10 cellular contexts compared by ENCODE assay signal in genomic region chr2:36486546-36487044, GRCh38.
DNase-seq lines count a peak whose midpoint lies in the region; ATAC-seq, FAIRE-seq and TF ChIP-seq lines count a peak whose summit lies in the region.
"Had no signal": no experiment of that assay in that cellular context is flagged by ENCODE, and none has a peak within 500 bp of the region (broad histone marks: within the 10 kb centered on the region; RNA-seq: fewer than 3 reads in every experiment).

No MANE protein-coding gene starts in this region.

- ATAC-seq in stimulated activated naive CD8-positive, alpha-beta T cell treated with anti-CD3 and anti-CD28 coated beads, Interleukin-15, Interleukin-2, amounts not matched to agents 100 U/mL and 50 U/mL, for 24 hours: no peak
- ATAC-seq: GM12878 had no signal

- FAIRE-seq in keratinocyte (lab: Jason Lieb, UNC): no peak
- FAIRE-seq: GM12878 had no signal

- H4K20me1 ChIP-seq in keratinocyte (ENCODE audit: control insufficient read depth, extremely low read depth, insufficient read depth, low read length): no peaks in the 10 kb centered on the region

- no peak overlapping the region for H3K4me3 ChIP-seq in cardiac fibroblast (replicated peaks in 1 of 2; ENCODE audit: low read depth in 2 of 2, low read length in 2 of 2)
- peak overlapping the region in 1 of 3 experiments; percentile 11 for H3K4me3 ChIP-seq in keratinocyte (ENCODE audit: control insufficient read depth in 2 of 3, extremely low read depth in 1 of 3, insufficient read depth in 2 of 3, low read depth in 1 of 3, low read length in 3 of 3)
- H3K4me3 ChIP-seq in subcutaneous abdominal adipose tissue (ENCODE audit: low read depth in 1 of 5, low read length in 5 of 5): no peak overlapping the region
- H3K4me3 ChIP-seq in colonic mucosa: no peak overlapping the region
- H3K4me3 ChIP-seq: GM12878 had no signal

- H3K27ac ChIP-seq in keratinocyte (ENCODE audit: control insufficient read depth, insufficient read depth, low read length): no peak overlapping the region
- H3K27ac ChIP-seq in subcutaneous abdominal adipose tissue (ENCODE audit: low read depth, low read length): peak overlapping the region; percentile 80
- no peak overlapping the region for H3K27ac ChIP-seq in colonic mucosa

- no peak for TF ChIP-seq CTCF in cardiac fibroblast (IDR thresholded peaks at IDR 0.05; ENCODE audit: low read depth, low read length)
- no peak for TF ChIP-seq CTCF in keratinocyte (optimal IDR thresholded peaks at IDR 0.05 in 1 of 3, IDR thresholded peaks at IDR 0.05 in 1 of 3, conservative IDR thresholded peaks at IDR 0.05 in 1 of 3; ENCODE audit: extremely low read depth in 1 of 3, insufficient read depth in 2 of 3, low read length in 3 of 3)
- TF ChIP-seq CTCF in colonic mucosa (IDR thresholded peaks at IDR 0.05): no peak

- H3K27me3 ChIP-seq in keratinocyte (ENCODE audit: control insufficient read depth, extremely low read depth, insufficient read depth, low read length): no peaks in the 10 kb centered on the region
- no peaks in the 10 kb centered on the region for H3K27me3 ChIP-seq in subcutaneous abdominal adipose tissue (ENCODE audit: control insufficient read depth in 5 of 5, insufficient read depth in 4 of 5, low read length in 5 of 5)
- H3K27me3 ChIP-seq in colonic mucosa: no peaks in the 10 kb centered on the region

- H3K9ac ChIP-seq in keratinocyte (ENCODE audit: control insufficient read depth, extremely low read depth, insufficient read depth, low read length) (no peak overlapping the region), subcutaneous abdominal adipose tissue (ENCODE audit: low read length in 5 of 5) (peak overlapping the region in 2 of 5 donors; percentile 23 to 49), colonic mucosa (ENCODE audit: low read depth in 2 of 2, low read length in 2 of 2) (no peak overlapping the region)

- peaks cover 37% of the 10 kb centered on the region for H3K79me2 ChIP-seq in keratinocyte (ENCODE audit: control insufficient read depth, insufficient read depth, low read length)

- DNase-seq in HS-27A (ENCODE audit: low read depth): peak; percentile 69
- DNase-seq in cardiac fibroblast (ENCODE audit: low read depth in 2 of 2): peak; percentile 84 to 92
- peak; percentile 28 for DNase-seq in keratinocyte (ENCODE audit: low read depth, low spot score)
- DNase-seq in stimulated activated naive CD8-positive, alpha-beta T cell treated with anti-CD3 and anti-CD28 coated beads, Interleukin-15, Interleukin-2, amounts not matched to agents 100 U/mL and 50 U/mL, for 24 hours: no peak
- no peak for DNase-seq in NCI-H1694 treated with DMSO at 0.1 percent for 48 hours (lab: John Stamatoyannopoulos, UW)
- DNase-seq in colonic mucosa: no peak
- DNase-seq in stimulated activated naive CD4-positive, alpha-beta T cell treated with Interleukin-2 at 50 U/mL for 16 hours (lab: John Stamatoyannopoulos, UW): no peak
- DNase-seq: activated CD4-positive, CD25-positive, alpha-beta regulatory T cell treated with anti-CD3 and anti-CD28 coated beads, Interleukin-2, amount 50 U/mL, for 72 hours had no signal

- H3K4me2 ChIP-seq in keratinocyte (ENCODE audit: control insufficient read depth, extremely low read depth, insufficient read depth, low read depth, low read length): peak overlapping the region; percentile 67

- intact Hi-C loops in colonic mucosa (cut with DNase I): no loop called here

- H3K9me1 ChIP-seq in keratinocyte (ENCODE audit: control insufficient read depth, extremely low read depth, insufficient read depth, low read length): no peaks in the 10 kb centered on the region

- H3K9me3 ChIP-seq in keratinocyte (ENCODE audit: control insufficient read depth, low read depth, low read length) (no peaks in the 10 kb centered on the region), subcutaneous abdominal adipose tissue (ENCODE audit: control insufficient read depth in 5 of 5, low read length in 5 of 5) (no peaks in the 10 kb centered on the region), colonic mucosa (no peaks in the 10 kb centered on the region)

- no peak overlapping the region for H2AFZ ChIP-seq in keratinocyte (ENCODE audit: control insufficient read depth, low read length)

- dilution Hi-C loops in keratinocyte (cut with MboI; ENCODE audit: extremely low pct_ligation_motif_present, low sequenced_read_pairs): no loop called here

- peaks cover 20 to 45% of the 10 kb centered on the region in 2 experiments for H3K36me3 ChIP-seq in keratinocyte (ENCODE audit: control insufficient read depth in 2 of 2, extremely low read depth in 1 of 2, insufficient read depth in 2 of 2, low read length in 2 of 2)
- peaks cover 16 to 24% (median 18%) of the 10 kb centered on the region in 5 donors for H3K36me3 ChIP-seq in subcutaneous abdominal adipose tissue (ENCODE audit: control insufficient read depth in 5 of 5, insufficient read depth in 5 of 5, low read length in 5 of 5)
- no peaks in the 10 kb centered on the region for H3K36me3 ChIP-seq in colonic mucosa

- H3K4me1 ChIP-seq in keratinocyte (ENCODE audit: control insufficient read depth, extremely low read depth, insufficient read depth, low read length): peaks cover 47% of the 10 kb centered on the region
- peaks cover 0 to 66% (median 47%) of the 10 kb centered on the region in 5 donors for H3K4me1 ChIP-seq in subcutaneous abdominal adipose tissue (ENCODE audit: control insufficient read depth in 5 of 5, insufficient read depth in 5 of 5, low read length in 5 of 5)
- no peaks in the 10 kb centered on the region for H3K4me1 ChIP-seq in colonic mucosa

Comparison
In these comparisons a context has a peak if more than half of its experiments do, and no peak if none do; other contexts are left out.
1. DNase-seq: peak in HS-27A (single experiment), cardiac fibroblast (2 of 2) and keratinocyte (single experiment); none in stimulated activated naive CD8-positive, alpha-beta T cell treated with anti-CD3 and anti-CD28 coated beads, Interleukin-15, Interleukin-2, amounts not matched to agents 100 U/mL and 50 U/mL, for 24 hours (single experiment), NCI-H1694 treated with DMSO at 0.1 percent for 48 hours (single experiment), colonic mucosa (single experiment) and stimulated activated naive CD4-positive, alpha-beta T cell treated with Interleukin-2 at 50 U/mL for 16 hours (single experiment).